8 cellular contexts compared by ENCODE assay signal in the genomic region with DNA sequence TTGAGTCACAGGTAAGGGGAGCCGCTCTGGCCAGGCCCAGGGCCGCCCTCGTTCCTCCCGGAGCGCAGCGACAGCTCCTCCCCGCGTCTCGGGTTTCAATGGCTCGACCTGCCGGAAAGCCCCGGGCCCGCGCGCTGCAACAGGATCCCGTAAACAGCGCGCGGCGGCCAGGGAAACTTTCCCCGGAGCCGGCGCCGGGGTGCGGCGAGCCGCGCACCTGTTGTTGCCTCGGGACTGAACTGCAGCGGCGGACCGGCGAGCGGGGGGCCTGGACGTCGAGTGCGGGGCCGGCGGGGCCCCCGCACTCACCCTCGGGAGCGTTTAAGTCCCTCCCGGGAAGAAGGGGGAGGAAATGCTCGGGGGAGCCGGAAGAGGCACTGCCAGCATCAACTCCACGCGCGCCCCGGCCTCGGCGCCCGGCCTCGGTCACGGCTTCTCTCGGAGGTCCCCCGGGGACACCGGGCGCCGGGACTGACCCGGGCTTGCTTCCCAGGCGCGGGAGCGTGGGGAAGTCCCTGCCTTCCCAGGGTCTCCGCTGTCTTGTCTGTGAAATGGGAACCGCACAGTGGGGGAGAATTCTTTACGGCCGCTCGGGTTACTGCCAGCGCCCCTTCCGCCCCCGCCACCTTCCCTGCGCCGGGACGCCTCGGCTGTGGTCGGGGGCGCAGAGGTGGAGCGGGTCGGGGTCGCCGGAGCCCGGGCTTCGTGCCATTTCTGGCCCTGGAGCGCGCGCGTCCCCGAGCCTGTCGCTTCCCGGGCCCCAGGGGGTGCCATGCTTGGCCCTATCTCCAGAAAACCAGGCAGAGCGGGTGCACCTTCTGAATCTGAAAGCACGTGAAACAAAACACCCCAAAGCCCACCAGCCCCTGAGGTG. TPM values are rescaled to one million over a fixed set of nuclear protein-coding genes. Genes with fewer than 3 reads are reported as not detected.
DNase-seq lines count a peak whose midpoint lies in the region; ATAC-seq, FAIRE-seq and TF ChIP-seq lines count a peak whose summit lies in the region.

No MANE protein-coding gene starts in this region.

- POLR2A ChIA-PET in K562 (lab: Yijun Ruan, JAX): no interaction called here

- TF ChIP-seq CTCF in Peyer's patch (IDR thresholded peaks at IDR 0.05) (no peak), K562 (IDR thresholded peaks at IDR 0.05 in 2 of 3, conservative IDR thresholded peaks at IDR 0.05 in 1 of 3; ENCODE audit: insufficient read depth in 2 of 3, low read depth in 1 of 3, low read length in 3 of 3) (no peak)

- no peaks in the 10 kb centered on the region for H3K9me1 ChIP-seq in K562 (ENCODE audit: control insufficient read depth, insufficient read depth, low read length)

- TF ChIP-seq RAD21 in K562 (CRISPR knock-in tag; conservative IDR thresholded peaks at IDR 0.05 in 1 of 2, IDR thresholded peaks at IDR 0.05 in 1 of 2): no peak

- BruUV-seq in K562 (replicated peaks; lab: Mats Ljungman, UMichigan): no TSS peak

- no peaks in the 10 kb centered on the region for H3K9me3 ChIP-seq in Peyer's patch
- no peaks in the 10 kb centered on the region for H3K9me3 ChIP-seq in K562 (replicated peaks; ENCODE audit: control insufficient read depth, insufficient read depth, low read depth, low read length)

- H3K4me3 ChIP-seq in Peyer's patch (peak overlapping the region; percentile 23 to 56 (median 41)), K562 (peak overlapping the region; percentile 44)

- DNase-seq in DMS79 (lab: John Stamatoyannopoulos, UW) (peak; percentile 0), Peyer's patch (peak in 1 of 3 donors; percentile 71), K562 (ENCODE audit: extremely low read depth in 1 of 4, low spot score in 3 of 4) (peak; percentile 44 to 57 (median 52)), iris pigment epithelial cell (ENCODE audit: low read depth) (peak; percentile 83)
- DNase-seq in stimulated activated CD4-positive, alpha-beta T cell treated with anti-CD3 and anti-CD28 coated beads, Interleukin-15, amount 100 ng/mL, for 48 hours (ENCODE audit: low read depth in 2 of 2): peak; percentile 21 to 38
- DNase-seq in effector CD8-positive, alpha-beta T cell (lab: John Stamatoyannopoulos, UW): no peak

- H3K9ac ChIP-seq in K562 (ENCODE audit: insufficient read depth in 1 of 2, low read depth in 2 of 2, low read length in 2 of 2): peak overlapping the region in 1 of 2 experiments; percentile 71; a peak in 3 of 4 replicates

- H3K27ac ChIP-seq in Peyer's patch (peak overlapping the region in 1 of 4 donors; percentile 9), K562 (ENCODE audit: extremely low read depth, low read depth, low read length) (no peak overlapping the region)

- peak overlapping the region; percentile 68 for H2AFZ ChIP-seq in K562 (ENCODE audit: low read depth, low read length)

- intact Hi-C loops in K562 (cut with micrococcal nuclease): no loop called here

- peaks cover 0 to 7% of the 10 kb centered on the region in 2 donors for H3K27me3 ChIP-seq in Peyer's patch
- peaks cover 7 to 30% of the 10 kb centered on the region in 2 experiments; a peak in 4 of 5 replicates for H3K27me3 ChIP-seq in K562 (ENCODE audit: control insufficient read depth in 2 of 2, insufficient read depth in 2 of 2, low read length in 2 of 2)

- TF ChIP-seq EP300 in K562 (IDR thresholded peaks at IDR 0.05; ENCODE audit: low read length): no peak

- no peak for TF ChIP-seq POLR2A in Peyer's patch (IDR thresholded peaks at IDR 0.05)
- no peak for TF ChIP-seq POLR2A in K562 (conservative IDR thresholded peaks at IDR 0.05)

- H3K36me3 ChIP-seq in Peyer's patch (no peaks in the 10 kb centered on the region), K562 (ENCODE audit: control insufficient read depth, insufficient read depth, low read length) (no peaks in the 10 kb centered on the region)

- FAIRE-seq in K562 (lab: Jason Lieb, UNC): no peak

- peak overlapping the region; percentile 55 for H3K4me2 ChIP-seq in K562 (ENCODE audit: insufficient read depth, low read length)

- WGBS in K562 (ENCODE audit: insufficient coverage, low coverage, missing lambda C conversion rate): 15% methylated on average over 37 of the region's 92 CpGs

- no peaks in the 10 kb centered on the region for H4K20me1 ChIP-seq in K562 (replicated peaks; ENCODE audit: control insufficient read depth, insufficient read depth, low read length)

- no peaks in the 10 kb centered on the region for H3K79me2 ChIP-seq in K562 (ENCODE audit: control insufficient read depth, insufficient read depth, low read length)

- H3K4me1 ChIP-seq in Peyer's patch: peaks cover 0 to 10% (median 3%) of the 10 kb centered on the region in 4 donors
- H3K4me1 ChIP-seq in K562 (replicated peaks in 1 of 2; ENCODE audit: control insufficient read depth in 2 of 2, insufficient read depth in 2 of 2, low read length in 2 of 2): peaks cover 0 to 14% of the 10 kb centered on the region in 2 experiments; a peak in 3 of 5 replicates

- ATAC-seq in GM19438 (IDR thresholded peaks at IDR 0.05; ENCODE audit: low read depth, unreplicated experiment) (peak; percentile 92), HG03432 (IDR thresholded peaks at IDR 0.05; ENCODE audit: unreplicated experiment) (peak; percentile 93), K562 (peak; percentile 98)

- CTCF ChIA-PET in K562 (lab: Yijun Ruan, JAX; ENCODE audit: low intra/inter-chr PET ratio): no interaction called here

- in situ Hi-C loops in K562 (cut with MboI): no loop called here

TF ChIP-seq in K562, 482 proteins besides CTCF, POLR2A, EP300 and RAD21 (continues in another document):
- no peak for TF ChIP-seq ZNF277 (CRISPR knock-in tag; IDR thresholded peaks at IDR 0.05; ENCODE audit: borderline replicate concordance)
- TF ChIP-seq POLR2H (tag; IDR thresholded peaks at IDR 0.05; ENCODE audit: low read depth): peak; percentile 68
- TF ChIP-seq YY1 (IDR thresholded peaks at IDR 0.05; ENCODE audit: borderline replicate concordance in 1 of 3, control insufficient read depth in 1 of 3, extremely low read depth in 1 of 3, insufficient read depth in 3 of 3, insufficient read length in 1 of 3, insufficient replicate concordance in 2 of 3, low read depth in 1 of 3, low read length in 2 of 3): peak in 1 of 3 experiments; percentile 31
- peak; percentile 58 for TF ChIP-seq PCBP1 (IDR thresholded peaks at IDR 0.05; ENCODE audit: low read depth, low read length, poor library complexity, severe bottlenecking)

RNA-seq across cellular contexts. Expression of gene PGPEP1L, which starts 7.4 kb away (rescaled TPM):
- total RNA-seq in Peyer's patch (not detected), K562 (2014; rRNA removed) (not detected in 2 replicates), K562 (2014; rRNA removed; fragmentation: Illumina TruSeq; extraction: Trizol) (0.07 TPM in 1 of 2 replicates, not detected in the other), K562 (2015; rRNA removed; fragmentation: Illumina TruSeq; extraction: Trizol) (not detected in 2 replicates), K562 (2021) (not detected in 2 replicates)
- total RNA-seq in K562 (2011; cell fraction: chromatin; rRNA removed; ENCODE audit: low replicate concordance): 0.21 and 0.28 TPM in 2 replicates
- total RNA-seq in K562 (2011; cell fraction: nucleolus; rRNA removed): 0.39 and 0.50 TPM in 2 replicates
- 0.37 TPM in 1 of 2 replicates, not detected in the other for total RNA-seq in K562 (2011; cell fraction: nucleoplasm; rRNA removed)
- polyA plus RNA-seq in K562 (2011; rRNA removed) (0.07 and 0.11 TPM in 2 replicates), K562 (2014; fragmentation: Illumina TruSeq; extraction: Trizol) (0.15 TPM in 1 of 2 replicates, not detected in the other), K562 (2014; fragmentation: Nextera tagmentation; extraction: Ambion mirVana) (not detected), K562 (2014; rRNA removed) (0.17 and 0.88 TPM in 2 replicates)
- polyA plus RNA-seq in K562 (2011; cell fraction: cytosol; rRNA removed): 0.15 TPM in 1 of 2 replicates, not detected in the other
- 0.47 TPM in 1 of 2 replicates, not detected in the other for polyA plus RNA-seq in K562 (2011; cell fraction: nucleus; rRNA removed)
- polyA plus RNA-seq in K562 (2012): 0.25 TPM in 1 of 2 replicates, not detected in the other
- polyA minus RNA-seq in K562 (2011; rRNA and poly(A)+ RNA removed): not detected in 2 replicates
- polyA minus RNA-seq in K562 (2011; cell fraction: cytosol; rRNA and poly(A)+ RNA removed): not detected in 2 replicates
- 0.22 and 0.27 TPM in 2 replicates for polyA minus RNA-seq in K562 (2011; cell fraction: nucleus; rRNA and poly(A)+ RNA removed)
